In genomic region chr6:146546440-146546839, GRCh38 we compare ENCODE assay signal across 9 cellular contexts. TPM values are rescaled to one million over a fixed set of nuclear protein-coding genes. Genes with fewer than 3 reads are reported as not detected.
DNase-seq lines count a peak whose midpoint lies in the region; ATAC-seq and TF ChIP-seq lines count a peak whose summit lies in the region.
"Had no signal": no experiment of that assay in that cellular context is flagged by ENCODE, and none has a peak within 500 bp of the region (broad histone marks: within the 10 kb centered on the region; RNA-seq: fewer than 3 reads in every experiment).

No MANE protein-coding gene starts in this region.

- peak overlapping the region; percentile 53 for H3K27ac ChIP-seq in SJCRH30
- H3K27ac ChIP-seq in prostate gland = no peak overlapping the region

- 45% methylated on average over 1 of the region's 1 CpG for WGBS in prostate gland

- TF ChIP-seq CTCF in BJ (IDR thresholded peaks at IDR 0.05; ENCODE audit: insufficient read depth, low read depth, low read length) = no peak
- no peak for TF ChIP-seq CTCF in fibroblast of mammary gland (conservative IDR thresholded peaks at IDR 0.05; ENCODE audit: control insufficient read depth, insufficient read depth, low read depth, low read length)
- no peak for TF ChIP-seq CTCF in omental fat pad (IDR thresholded peaks at IDR 0.05)
- no peak for TF ChIP-seq CTCF in prostate gland (IDR thresholded peaks at IDR 0.05)

- H3K36me3 ChIP-seq in BJ (ENCODE audit: control insufficient read depth, insufficient read depth, low read length) = peaks cover 6% of the 10 kb centered on the region
- H3K36me3 ChIP-seq in SJCRH30 = peaks cover 6% of the 10 kb centered on the region; the same call in 1 of the 2 replicates
- H3K36me3 ChIP-seq in prostate gland = no peaks in the 10 kb centered on the region

- TF ChIP-seq POLR2A in prostate gland (IDR thresholded peaks at IDR 0.05) = no peak

- peak; percentile 91 for DNase-seq in BJ (ENCODE audit: low read depth)
- peak in 1 of 2 experiments; percentile 31 for DNase-seq in SJCRH30
- peak; percentile 86 for DNase-seq in fibroblast of mammary gland (ENCODE audit: low read depth)
- DNase-seq in omental fat pad (ENCODE audit: low spot score) = no peak
- no peak for DNase-seq in Ammon's horn (ENCODE audit: low spot score)
- DNase-seq in prostate gland (ENCODE audit: low spot score) = no peak
- no peak for DNase-seq in stimulated activated naive CD8-positive, alpha-beta T cell treated with anti-CD3 and anti-CD28 coated beads, Interleukin-15, Interleukin-2, amounts not matched to agents 100 U/mL and 50 U/mL, for 24 hours
- DNase-seq: DND-41 had no signal

- H3K4me1 ChIP-seq in SJCRH30 (peaks cover 15% of the 10 kb centered on the region), prostate gland (replicated peaks) (no peaks in the 10 kb centered on the region)

- POLR2A ChIA-PET in BJ (lab: Charles Lee) = interaction anchor here (0.6 kb wide), 2 partner anchors 187 to 616 kb away, joined by 3 to 9 read pairs; no protein-coding TSS in a partner anchor

- H3K4me3 ChIP-seq in BJ (ENCODE audit: low read depth, low read length) (peak overlapping the region; percentile 94), SJCRH30 (no peak overlapping the region), fibroblast of mammary gland (ENCODE audit: control insufficient read depth, low read depth, low read length) (no peak overlapping the region), prostate gland (no peak overlapping the region)

- H3K27me3 ChIP-seq in BJ (ENCODE audit: control insufficient read depth, insufficient read depth, low read length) (no peaks in the 10 kb centered on the region), SJCRH30 (no peaks in the 10 kb centered on the region), prostate gland (replicated peaks; ENCODE audit: insufficient read depth) (no peaks in the 10 kb centered on the region)

- intact Hi-C loops in prostate gland (cut with DNase I) = loop anchor here (10.0 kb wide), 2 partner anchors 582 to 658 kb away; partner anchors contain the start of genes SHPRH and STXBP5

- CTCF ChIA-PET in BJ (lab: Yijun Ruan, JAX) = no interaction called here

- ATAC-seq in omental fat pad (ENCODE audit: low FRiP score) = peak; percentile 50
- no peak for ATAC-seq in HG02970 (IDR thresholded peaks at IDR 0.05; ENCODE audit: low FRiP score, unreplicated experiment)
- ATAC-seq in stimulated activated naive CD8-positive, alpha-beta T cell treated with anti-CD3 and anti-CD28 coated beads, Interleukin-15, Interleukin-2, amounts not matched to agents 100 U/mL and 50 U/mL, for 24 hours = no peak

- H3K9me3 ChIP-seq in SJCRH30 (replicated peaks) (no peaks in the 10 kb centered on the region), prostate gland (no peaks in the 10 kb centered on the region)

RNA-seq across cellular contexts. Expression of gene RAB32, which starts 2.8 kb away (rescaled TPM):
- 77.3 and 86.5 TPM in 2 replicates for polyA plus RNA-seq in BJ (2011; rRNA removed)
- polyA minus RNA-seq in BJ (2011; rRNA and poly(A)+ RNA removed) = 9.2 and 16.6 TPM in 2 replicates
- 12.2 and 12.4 TPM in 2 replicates for total RNA-seq in SJCRH30 (2014; rRNA removed; shearing (Covaris generic))
- total RNA-seq in omental fat pad (10 to 100 TPM; 21.3 to 45.8 (median 29.1) TPM), prostate gland (10 to 100 TPM in 1 of 2 donors, 1 to 10 TPM in 1; 6.3 to 26.2 TPM)

RNA-seq across cellular contexts. Expression of gene ADGB, which starts 52.3 kb away (rescaled TPM):
- polyA plus RNA-seq in BJ (2011; rRNA removed) = not detected in 2 replicates
- not detected in 2 replicates for polyA minus RNA-seq in BJ (2011; rRNA and poly(A)+ RNA removed)
- 0.28 and 0.43 TPM in 2 replicates for total RNA-seq in SJCRH30 (2014; rRNA removed; shearing (Covaris generic))
- total RNA-seq in omental fat pad (not detected), prostate gland (1 to 10 TPM in 1 of 2 donors, not detected in 1; 8.1 TPM)

Comparison
In these comparisons a context has a peak if more than half of its experiments do, and no peak if none do; other contexts are left out.
1. DNase-seq: peak in BJ (single experiment) and fibroblast of mammary gland (single experiment); none in omental fat pad (single experiment), Ammon's horn (single experiment), prostate gland (single experiment) and stimulated activated naive CD8-positive, alpha-beta T cell treated with anti-CD3 and anti-CD28 coated beads, Interleukin-15, Interleukin-2, amounts not matched to agents 100 U/mL and 50 U/mL, for 24 hours (single experiment).